ENCODE assay signal across 16 cellular contexts in the genomic region with DNA sequence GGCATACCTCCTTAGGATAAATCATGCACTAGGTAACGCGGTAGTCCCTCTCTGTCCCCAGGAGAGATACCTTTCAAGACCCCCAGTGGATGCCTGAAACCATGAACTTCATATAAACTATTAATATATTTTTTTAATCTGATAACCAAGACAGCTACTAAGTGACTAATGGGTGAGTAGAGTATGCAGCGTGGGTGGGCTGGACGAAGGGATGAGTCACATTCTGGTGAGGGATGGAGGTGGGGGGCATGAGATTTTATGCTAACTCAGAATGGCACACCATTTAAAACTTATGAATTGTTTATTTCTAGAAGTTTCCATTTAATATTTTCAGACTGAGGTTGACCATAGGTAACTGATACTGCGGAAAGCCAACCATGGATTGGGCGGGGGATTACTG. TPM values are rescaled to one million over a fixed set of nuclear protein-coding genes. Genes with fewer than 3 reads are reported as not detected.
A peak's percentile ranks its signal among the peaks of the same experiment; 100 is the strongest.
DNase-seq lines count a peak whose midpoint lies in the region; ATAC-seq and TF ChIP-seq lines count a peak whose summit lies in the region.
"Had no signal": no experiment of that assay in that cellular context is flagged by ENCODE, and none has a peak within 500 bp of the region (broad histone marks: within the 10 kb centered on the region; RNA-seq: fewer than 3 reads in every experiment).

No MANE protein-coding gene starts in this region.

- 63% methylated on average over 6 of the region's 6 CpGs for WGBS in smooth muscle cell (ENCODE audit: low lambda C conversion rate)

- no peaks in the 10 kb centered on the region for H3F3A ChIP-seq in smooth muscle cell (ENCODE audit: low read depth)

- TF ChIP-seq CTCF in NB4 (IDR thresholded peaks at IDR 0.05; ENCODE audit: low read depth, low read length) (no peak), epithelial cell of esophagus (IDR thresholded peaks at IDR 0.05; ENCODE audit: insufficient read depth, low read depth, low read length, missing control alignments) (no peak), smooth muscle cell (IDR thresholded peaks at IDR 0.05; ENCODE audit: borderline replicate concordance, insufficient read depth, poor library complexity, severe bottlenecking) (no peak)

- H3K4me1 ChIP-seq in smooth muscle cell (ENCODE audit: low read depth), result peaks cover 9% of the 10 kb centered on the region

- H2AFZ ChIP-seq in smooth muscle cell (ENCODE audit: low read depth), result no peak overlapping the region

- peaks cover 89% of the 10 kb centered on the region for H3K79me2 ChIP-seq in smooth muscle cell (ENCODE audit: low read depth)

- ATAC-seq in natural killer cell treated with Interleukin-12 subunit alpha and Interleukin-12 subunit beta and Interleukin-15 and Interleukin-18, amount 100 ng/mL, for 72 hours, result no peak
- ATAC-seq: heart right ventricle, lower lobe of right lung had no signal

- H3K36me3 Mint-ChIP-seq in natural killer cell treated with Interleukin-12 subunit alpha and Interleukin-12 subunit beta and Interleukin-15 and Interleukin-18, amount 100 ng/mL, for 72 hours, result no peaks in the 10 kb centered on the region

- peak overlapping the region; percentile 51 for H3K27ac ChIP-seq in smooth muscle cell (ENCODE audit: low read depth)
- H3K27ac ChIP-seq: heart right ventricle, lower lobe of right lung, ovary, tibial artery had no signal

- H3K4me3 ChIP-seq in NB4 (ENCODE audit: low read depth, low read length), result no peak overlapping the region
- no peak overlapping the region for H3K4me3 ChIP-seq in epithelial cell of esophagus (ENCODE audit: low read length)
- no peak overlapping the region for H3K4me3 ChIP-seq in smooth muscle cell
- H3K4me3 ChIP-seq: heart right ventricle, lower lobe of right lung, ovary, tibial artery had no signal

- H3K36me3 ChIP-seq in smooth muscle cell (ENCODE audit: low read depth), result no peaks in the 10 kb centered on the region
- H3K36me3 ChIP-seq: heart right ventricle, lower lobe of right lung, ovary, tibial artery had no signal

- peaks cover 100% of the 10 kb centered on the region for H4K20me1 ChIP-seq in smooth muscle cell (ENCODE audit: low read depth)

- H3K27me3 Mint-ChIP-seq in natural killer cell treated with Interleukin-12 subunit alpha and Interleukin-12 subunit beta and Interleukin-15 and Interleukin-18, amount 100 ng/mL, for 72 hours, result no peaks in the 10 kb centered on the region

- H3K9me3 Mint-ChIP-seq in natural killer cell treated with Interleukin-12 subunit alpha and Interleukin-12 subunit beta and Interleukin-15 and Interleukin-18, amount 100 ng/mL, for 72 hours, result no peaks in the 10 kb centered on the region

- DNase-seq in activated CD4-positive, alpha-beta T cell treated with anti-CD3 and anti-CD28 coated beads for 4 hours, result peak; percentile 6 to 8
- no peak for DNase-seq in activated CD4-positive, alpha-beta T cell treated with anti-CD3 and anti-CD28 coated beads, Interleukin-2, amount 50 U/mL, for 48 hours
- DNase-seq in NB4 (ENCODE audit: low read depth) (peak; percentile 9), epithelial cell of esophagus (ENCODE audit: low read depth) (peak; percentile 70), smooth muscle cell (lab: John Stamatoyannopoulos, UW; ENCODE audit: unreplicated experiment) (no peak), NCI-H526 treated with DMSO at 0.1 percent for 48 hours (lab: John Stamatoyannopoulos, UW) (no peak), COLO668 (lab: John Stamatoyannopoulos, UW; ENCODE audit: unreplicated experiment) (no peak)
- no peak for DNase-seq in natural killer cell treated with Interleukin-12 subunit alpha and Interleukin-12 subunit beta and Interleukin-15 and Interleukin-18, amount 100 ng/mL, for 72 hours (ENCODE audit: low spot score)
- DNase-seq: 8988T; activated CD4-positive, alpha-beta T cell treated with anti-CD3 and anti-CD28 coated beads for 1 hour; activated gamma-delta T cell treated with Interleukin-2 at 50 U/mL for 16 hours; heart right ventricle; lower lobe of right lung; NCI-H1436; ovary; tibial artery had no signal

- no peak overlapping the region for H3K4me3 Mint-ChIP-seq in natural killer cell treated with Interleukin-12 subunit alpha and Interleukin-12 subunit beta and Interleukin-15 and Interleukin-18, amount 100 ng/mL, for 72 hours

- no peaks in the 10 kb centered on the region for H3K27me3 ChIP-seq in smooth muscle cell (ENCODE audit: low read depth)
- H3K27me3 ChIP-seq: heart right ventricle, ovary, tibial artery had no signal

- H3K9me3 ChIP-seq in smooth muscle cell (replicated peaks; ENCODE audit: low read depth), result no peaks in the 10 kb centered on the region
- H3K9me3 ChIP-seq: heart right ventricle, lower lobe of right lung, ovary, tibial artery had no signal

- peaks cover 26 to 27% of the 10 kb centered on the region in 2 donors for H3K4me1 Mint-ChIP-seq in natural killer cell treated with Interleukin-12 subunit alpha and Interleukin-12 subunit beta and Interleukin-15 and Interleukin-18, amount 100 ng/mL, for 72 hours (ENCODE audit: low read depth in 2 of 2)

- TF ChIP-seq POLR2A in NB4 (IDR thresholded peaks at IDR 0.05; ENCODE audit: extremely low read depth, insufficient read length), result no peak

- H3K27ac Mint-ChIP-seq in natural killer cell treated with Interleukin-12 subunit alpha and Interleukin-12 subunit beta and Interleukin-15 and Interleukin-18, amount 100 ng/mL, for 72 hours, result no peak overlapping the region

- H3K9ac ChIP-seq in smooth muscle cell (ENCODE audit: low read depth), result no peak overlapping the region

- peak overlapping the region; percentile 61 for H3K4me2 ChIP-seq in smooth muscle cell

RNA-seq across cellular contexts. Expression of a gene that starts 46.2 kb away (rescaled TPM):
- total RNA-seq in smooth muscle cell, result 32.7 and 45.4 TPM in 2 replicates
- polyA plus RNA-seq in smooth muscle cell, result 11.3 and 12.6 TPM in 2 replicates
- 10 to 100 TPM; 16.3 to 17.0 TPM for total RNA-seq in natural killer cell treated with Interleukin-12 subunit alpha and Interleukin-12 subunit beta and Interleukin-15 and Interleukin-18, amount 100 ng/mL, for 72 hours

Comparison
In these comparisons a context has a peak if more than half of its experiments do, and no peak if none do; other contexts are left out.
1. DNase-seq: peak in activated CD4-positive, alpha-beta T cell treated with anti-CD3 and anti-CD28 coated beads for 4 hours (2 of 2), NB4 (single experiment) and epithelial cell of esophagus (single experiment); none in activated CD4-positive, alpha-beta T cell treated with anti-CD3 and anti-CD28 coated beads, Interleukin-2, amount 50 U/mL, for 48 hours (0 of 2), smooth muscle cell (single experiment), natural killer cell treated with Interleukin-12 subunit alpha and Interleukin-12 subunit beta and Interleukin-15 and Interleukin-18, amount 100 ng/mL, for 72 hours (single experiment), NCI-H526 treated with DMSO at 0.1 percent for 48 hours (single experiment) and COLO668 (single experiment).